Comparison of ENCODE assay signal across 9 cellular contexts in the genomic region with DNA sequence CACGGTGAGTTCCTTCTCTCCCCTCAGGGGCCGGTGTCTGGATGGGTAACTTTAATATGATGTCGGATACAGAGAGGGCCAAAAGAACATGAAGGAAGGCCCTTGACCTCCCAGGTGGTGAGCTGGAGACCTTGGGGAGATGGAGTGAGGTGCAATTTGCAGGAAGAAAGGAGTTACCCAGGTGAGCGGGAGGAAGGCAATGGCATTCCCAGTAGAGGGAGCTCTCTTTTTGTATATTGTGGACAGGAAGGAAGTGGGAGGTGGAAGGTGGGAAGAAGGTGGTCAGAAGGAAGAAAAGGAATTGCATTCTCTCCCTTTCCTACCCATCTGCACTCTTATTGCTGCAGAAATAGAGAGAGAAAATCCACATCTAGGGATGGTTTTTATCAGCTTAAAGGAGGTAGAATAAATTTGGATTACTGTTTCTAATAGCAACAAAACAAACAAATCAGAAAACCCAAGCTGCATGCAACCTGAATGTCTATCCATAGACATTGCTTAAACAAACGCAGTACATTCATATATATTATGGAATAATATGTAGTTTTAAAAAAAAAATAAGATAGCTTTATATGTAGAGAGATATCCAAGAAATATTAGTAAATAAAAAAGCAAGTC.
DNase-seq lines count a peak whose midpoint lies in the region; ATAC-seq and TF ChIP-seq lines count a peak whose summit lies in the region.
"Had no signal": no experiment of that assay in that cellular context is flagged by ENCODE, and none has a peak within 500 bp of the region (broad histone marks: within the 10 kb centered on the region; RNA-seq: fewer than 3 reads in every experiment).

No MANE protein-coding gene starts in this region.

- H3K4me1 ChIP-seq in mucosa of descending colon (ENCODE audit: low read depth) (no peaks in the 10 kb centered on the region), aorta (ENCODE audit: control insufficient read depth in 1 of 2, insufficient read depth in 2 of 2, low read length in 2 of 2) (peaks cover 0 to 15% of the 10 kb centered on the region in 2 donors)
- no peaks in the 10 kb centered on the region for H3K4me1 ChIP-seq in naive thymus-derived CD4-positive, alpha-beta T cell (ENCODE audit: control insufficient read depth in 2 of 2, insufficient read depth in 2 of 2, low read length in 2 of 2)

- no peaks in the 10 kb centered on the region for H3K9me3 ChIP-seq in mucosa of descending colon
- H3K9me3 ChIP-seq in naive thymus-derived CD4-positive, alpha-beta T cell (ENCODE audit: control insufficient read depth in 2 of 3, low read length in 3 of 3): no peaks in the 10 kb centered on the region
- H3K9me3 ChIP-seq in aorta (ENCODE audit: control insufficient read depth, low read length): no peaks in the 10 kb centered on the region

- in situ Hi-C loops in G401 (cut with HindIII; ENCODE audit: low sequenced_read_pairs): no loop called here

- peaks cover 7% of the 10 kb centered on the region for H3K27me3 Mint-ChIP-seq in brain
- H3K27me3 Mint-ChIP-seq in naive thymus-derived CD4-positive, alpha-beta T cell: peaks cover 8 to 25% (median 15%) of the 10 kb centered on the region in 5 donors

- TF ChIP-seq CTCF in brain (conservative IDR thresholded peaks at IDR 0.05) (peak; percentile 34 to 68), mucosa of descending colon (IDR thresholded peaks at IDR 0.05) (no peak)

- no peaks in the 10 kb centered on the region for H3K27me3 ChIP-seq in naive thymus-derived CD4-positive, alpha-beta T cell (ENCODE audit: control insufficient read depth in 2 of 2, insufficient read depth in 2 of 2, low read length in 2 of 2)
- H3K27me3 ChIP-seq in aorta (ENCODE audit: control insufficient read depth in 1 of 2, insufficient read depth in 2 of 2, low read length in 1 of 2): no peaks in the 10 kb centered on the region

- H3K36me3 Mint-ChIP-seq in brain: no peaks in the 10 kb centered on the region
- H3K36me3 Mint-ChIP-seq in naive thymus-derived CD4-positive, alpha-beta T cell: no peaks in the 10 kb centered on the region

- WGBS in aorta, 2 donors: 73 to 78% methylated on average over 5 of the region's 5 CpGs

- H3K4me3 Mint-ChIP-seq in brain: peak overlapping the region in 2 of 5 experiments; percentile 0 to 35
- no peak overlapping the region for H3K4me3 Mint-ChIP-seq in naive thymus-derived CD4-positive, alpha-beta T cell

- CTCF ChIA-PET in naive thymus-derived CD4-positive, alpha-beta T cell (lab: Charles Lee): interaction anchor here (0.6 kb wide), 2 partner anchors 548 to 1223 kb away, joined by 3 to 8 read pairs; no protein-coding TSS in a partner anchor

- ATAC-seq in mucosa of descending colon (peak; percentile 86), GM21360 (IDR thresholded peaks at IDR 0.05; ENCODE audit: unreplicated experiment) (no peak), aorta (ENCODE audit: low FRiP score) (no peak)
- no peak for ATAC-seq in naive thymus-derived CD4-positive, alpha-beta T cell

- no peak overlapping the region for H3K27ac ChIP-seq in naive thymus-derived CD4-positive, alpha-beta T cell (ENCODE audit: low read depth, low read length)
- peak overlapping the region in 1 of 2 donors; percentile 34 for H3K27ac ChIP-seq in aorta (ENCODE audit: low read depth in 1 of 2, low read length in 2 of 2)

- peak overlapping the region in 3 of 5 experiments; percentile 5 to 35 (median 19) for H3K27ac Mint-ChIP-seq in brain
- no peak overlapping the region for H3K27ac Mint-ChIP-seq in naive thymus-derived CD4-positive, alpha-beta T cell

- DNase-seq in G401 (ENCODE audit: low spot score): peak; percentile 20
- DNase-seq in NCI-H2029 treated with DMSO at 0.1 percent for 48 hours (lab: John Stamatoyannopoulos, UW): peak; percentile 25
- DNase-seq in mucosa of descending colon: peak in 1 of 3 donors; percentile 54
- no peak for DNase-seq in naive thymus-derived CD4-positive, alpha-beta T cell
- no peak for DNase-seq in aorta
- DNase-seq in T-helper 1 cell: no peak
- DNase-seq: activated gamma-delta T cell had no signal

- peaks cover 0 to 3% (median 0%) of the 10 kb centered on the region in 5 experiments for H3K9me3 Mint-ChIP-seq in brain
- peaks cover 0 to under 1% (median 0%) of the 10 kb centered on the region in 11 donors for H3K9me3 Mint-ChIP-seq in naive thymus-derived CD4-positive, alpha-beta T cell

- peaks cover 58% of the 10 kb centered on the region for H3K4me1 Mint-ChIP-seq in brain
- no peaks in the 10 kb centered on the region for H3K4me1 Mint-ChIP-seq in naive thymus-derived CD4-positive, alpha-beta T cell

- POLR2A ChIA-PET in naive thymus-derived CD4-positive, alpha-beta T cell (lab: Charles Lee): no interaction called here

- intact Hi-C loops in mucosa of descending colon (cut with DNase I, micrococcal nuclease) (no loop called here), aorta (cut with DNase I) (loop anchor here in 1 of 2 donors (5.0 kb wide), 2 partner anchors 108 to 168 kb away; a partner anchor contains a TSS)
- intact Hi-C loops in naive thymus-derived CD4-positive, alpha-beta T cell (cut with micrococcal nuclease): no loop called here

- H3K36me3 ChIP-seq in mucosa of descending colon (ENCODE audit: low read depth): no peaks in the 10 kb centered on the region
- H3K36me3 ChIP-seq in naive thymus-derived CD4-positive, alpha-beta T cell (ENCODE audit: control insufficient read depth in 2 of 3, insufficient read depth in 3 of 3, low read length in 3 of 3): no peaks in the 10 kb centered on the region
- H3K36me3 ChIP-seq in aorta (ENCODE audit: control insufficient read depth in 1 of 2, insufficient read depth in 2 of 2, low read length in 1 of 2): no peaks in the 10 kb centered on the region

- H3K4me3 ChIP-seq in mucosa of descending colon: no peak overlapping the region
- no peak overlapping the region for H3K4me3 ChIP-seq in naive thymus-derived CD4-positive, alpha-beta T cell (ENCODE audit: low read length)
- no peak overlapping the region for H3K4me3 ChIP-seq in aorta (ENCODE audit: low read length in 2 of 2)

Comparison
In these comparisons a context has a peak if more than half of its experiments do, and no peak if none do; other contexts are left out.
1. DNase-seq: peak in G401 (single experiment) and NCI-H2029 treated with DMSO at 0.1 percent for 48 hours (single experiment); none in naive thymus-derived CD4-positive, alpha-beta T cell (0 of 9), aorta (0 of 2) and T-helper 1 cell (0 of 5).
2. H3K27ac Mint-ChIP-seq: peak in brain (3 of 5); none in naive thymus-derived CD4-positive, alpha-beta T cell (0 of 9).